ENCODE assay signal across 1 cellular context in the genomic region with DNA sequence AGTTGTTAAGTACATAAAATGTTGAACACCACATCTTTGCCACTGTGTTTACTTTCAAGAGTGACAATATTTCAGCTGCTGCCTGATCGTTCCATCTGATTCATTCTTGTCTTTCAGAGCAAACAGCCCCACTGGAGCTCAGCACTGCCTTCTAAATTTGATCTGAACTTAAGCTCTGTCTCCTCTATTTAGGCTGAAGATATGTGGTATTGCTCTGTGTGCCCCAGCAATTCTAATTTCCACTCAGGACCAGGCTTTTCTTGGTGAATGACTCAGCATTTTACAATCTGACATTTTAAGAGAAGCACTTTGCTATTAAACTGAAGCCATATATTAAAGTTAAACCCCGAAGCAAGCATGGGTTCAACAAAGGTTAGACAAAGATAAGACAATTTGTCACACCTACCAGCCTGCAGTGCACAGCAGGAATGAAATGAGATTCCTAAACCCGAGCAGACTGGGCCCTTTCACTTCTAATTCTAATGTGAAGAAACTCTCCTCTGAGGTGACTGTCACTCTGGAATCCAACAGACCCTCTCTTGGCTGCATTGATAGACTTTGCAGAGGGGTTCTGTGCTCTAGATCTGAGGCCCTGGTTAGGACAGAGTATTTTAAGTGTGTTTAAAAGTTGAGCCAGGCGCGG.
TF ChIP-seq lines count a peak whose summit lies in the region.

No MANE protein-coding gene starts in this region.

TF ChIP-seq in endothelial cell of umbilical vein, 7 proteins besides CTCF, POLR2A, EP300 and RAD21 (continued from another document):
- TF ChIP-seq POLR2AphosphoS5 (IDR thresholded peaks at IDR 0.05; ENCODE audit: insufficient read depth, low read depth, low read length) (no peak), FOS (IDR thresholded peaks at IDR 0.05; ENCODE audit: borderline replicate concordance, insufficient read depth, low read length) (no peak), MYC (IDR thresholded peaks at IDR 0.05; ENCODE audit: low read depth, low read length) (no peak)
